ENCODE assay signal across 7 cellular contexts in genomic region chr2:230604158-230604557, GRCh38.
DNase-seq lines count a peak whose midpoint lies in the region; ATAC-seq, FAIRE-seq and TF ChIP-seq lines count a peak whose summit lies in the region.
"Not testable (repeated sequence)": the region's sequence is repeated elsewhere in the genome, so short reads cannot be mapped to it uniquely, and the experiment has no call there.

No MANE protein-coding gene starts in this region.

- not testable (repeated sequence) for H3K27me3 Mint-ChIP-seq in activated CD4-positive, alpha-beta T cell treated with anti-CD3 and anti-CD28 coated beads, Interleukin-2, amount 10 ng/mL, durations not matched to agents 7 days and 5 days; naive B cell; stimulated activated naive B cell treated with anti-CD40 and anti-IgM and Interleukin-4, amounts not matched to agents 10 μg/mL and 1 μg/mL and 100 μg/mL, for 72 hours

- peak overlapping the region; percentile 38; the same call in 1 of the 2 replicates for H3K27ac ChIP-seq in BLaER1
- H3K27ac ChIP-seq in DND-41 (ENCODE audit: low read length), result peak overlapping the region; percentile 96; the same call in 1 of the 2 replicates
- peak overlapping the region; percentile 99 for H3K27ac ChIP-seq in SU-DHL-6 (ENCODE audit: low read depth, low read length)
- peak overlapping the region; percentile 86; the same call in 1 of the 2 replicates for H3K27ac ChIP-seq in GM12878 (ENCODE audit: control insufficient read depth, insufficient read depth)

- TF ChIP-seq EP300 in GM12878 (IDR thresholded peaks at IDR 0.05; ENCODE audit: borderline replicate concordance in 1 of 2, control insufficient read depth in 1 of 2, low read depth in 2 of 2, low read length in 2 of 2), result not testable (repeated sequence)

- not testable (repeated sequence) for H2AFZ ChIP-seq in DND-41 (ENCODE audit: low read depth, low read length); SU-DHL-6 (ENCODE audit: low read depth, low read length, severe bottlenecking); GM12878 (ENCODE audit: control insufficient read depth, low read depth, low read length)

- not testable (repeated sequence) for TF ChIP-seq CTCF in DND-41 (IDR thresholded peaks at IDR 0.05; ENCODE audit: borderline replicate concordance, extremely low read depth, low read length, poor library complexity, severe bottlenecking); SU-DHL-6 (IDR thresholded peaks at IDR 0.05; ENCODE audit: insufficient read depth, low read length, poor library complexity, severe bottlenecking); GM12878 (IDR thresholded peaks at IDR 0.05 in 2 of 3, conservative IDR thresholded peaks at IDR 0.05 in 1 of 3; ENCODE audit: control insufficient read depth in 2 of 3, extremely low read depth in 1 of 3, insufficient read depth in 1 of 3, low read depth in 3 of 3, low read length in 3 of 3)

- not testable (repeated sequence) for H3K27me3 ChIP-seq in BLaER1; DND-41 (ENCODE audit: insufficient read depth, low read length, poor library complexity); SU-DHL-6 (ENCODE audit: low read length); GM12878 (replicated peaks in 1 of 2; ENCODE audit: control insufficient read depth in 2 of 2, insufficient read depth in 2 of 2, low read length in 1 of 2)

- intact Hi-C loops in GM12878 (cut with micrococcal nuclease; ENCODE audit: unreplicated experiment), result loop anchor here (5.0 kb wide), 1 partner anchor 157 kb away; no protein-coding TSS in a partner anchor

- peaks cover 56% of the 10 kb centered on the region for H3K4me1 Mint-ChIP-seq in activated CD4-positive, alpha-beta T cell treated with anti-CD3 and anti-CD28 coated beads, Interleukin-2, amount 10 ng/mL, durations not matched to agents 7 days and 5 days
- peaks cover 65 to 93% (median 80%) of the 10 kb centered on the region in 3 donors for H3K4me1 Mint-ChIP-seq in naive B cell
- H3K4me1 Mint-ChIP-seq in stimulated activated naive B cell treated with anti-CD40 and anti-IgM and Interleukin-4, amounts not matched to agents 10 μg/mL and 1 μg/mL and 100 μg/mL, for 72 hours, result peaks cover 57 to 94% of the 10 kb centered on the region in 2 donors

- not testable (repeated sequence) for H3K4me3 ChIP-seq in BLaER1; DND-41 (ENCODE audit: low read depth in 1 of 2, low read length in 2 of 2); SU-DHL-6 (ENCODE audit: insufficient read depth, low read length, poor library complexity, severe bottlenecking); GM12878

- CTCF ChIA-PET in activated CD4-positive, alpha-beta T cell treated with anti-CD3 and anti-CD28 coated beads, Interleukin-2, amount 10 ng/mL, durations not matched to agents 7 days and 5 days (lab: Charles Lee), result interaction anchor here (1.5 kb wide), 1 partner anchor 16 kb away, joined by 5 read pairs; no protein-coding TSS in a partner anchor
- CTCF ChIA-PET in GM12878 (lab: Yijun Ruan, JAX), result not testable (repeated sequence)

- POLR2A ChIA-PET in activated CD4-positive, alpha-beta T cell treated with anti-CD3 and anti-CD28 coated beads, Interleukin-2, amount 10 ng/mL, durations not matched to agents 7 days and 5 days (lab: Charles Lee), result interaction anchor here (0.6 kb wide), 1 partner anchor 117 kb away, joined by 3 read pairs; no protein-coding TSS in a partner anchor
- POLR2A ChIA-PET in GM12878 (lab: Charles Lee), result interaction anchor here (1.5 kb wide), 1 partner anchor 38 kb away, joined by 3 read pairs; no protein-coding TSS in a partner anchor

- H3K9me2 ChIP-seq in SU-DHL-6 (replicated peaks; ENCODE audit: insufficient read depth, low read length), result not testable (repeated sequence)

- H3K9me3 ChIP-seq in BLaER1, result peaks cover 15% of the 10 kb centered on the region
- not testable (repeated sequence) for H3K9me3 ChIP-seq in DND-41 (ENCODE audit: insufficient read depth, low read length, severe bottlenecking); SU-DHL-6 (ENCODE audit: insufficient read depth, low read length); GM12878 (replicated peaks; ENCODE audit: control insufficient read depth, insufficient read depth, low read length)

- not testable (repeated sequence) for H3K4me3 Mint-ChIP-seq in activated CD4-positive, alpha-beta T cell treated with anti-CD3 and anti-CD28 coated beads, Interleukin-2, amount 10 ng/mL, durations not matched to agents 7 days and 5 days; stimulated activated naive B cell treated with anti-CD40 and anti-IgM and Interleukin-4, amounts not matched to agents 10 μg/mL and 1 μg/mL and 100 μg/mL, for 72 hours
- H3K4me3 Mint-ChIP-seq in naive B cell, result peak overlapping the region in 5 of 8 donors; percentile 7 to 77 (median 33)

- not testable (repeated sequence) for H3K9ac ChIP-seq in BLaER1; DND-41 (ENCODE audit: low read depth, low read length); GM12878 (ENCODE audit: control insufficient read depth, insufficient read depth, low read length)
- peak overlapping the region; percentile 57 for H3K9ac ChIP-seq in SU-DHL-6 (ENCODE audit: low read length)

- H4K20me1 ChIP-seq in BLaER1; DND-41 (ENCODE audit: insufficient read depth, low read length); SU-DHL-6 (ENCODE audit: low read depth, low read length); GM12878 (ENCODE audit: control insufficient read depth, insufficient read depth): not testable (repeated sequence)

- not testable (repeated sequence) for H3K36me3 ChIP-seq in BLaER1; DND-41 (ENCODE audit: insufficient read depth, low read length); SU-DHL-6 (ENCODE audit: low read length); GM12878 (ENCODE audit: control insufficient read depth in 2 of 2, insufficient read depth in 2 of 2, low read length in 1 of 2)

- H3K79me2 ChIP-seq in DND-41 (ENCODE audit: insufficient read depth, low read length); GM12878 (ENCODE audit: control insufficient read depth, insufficient read depth, low read length): not testable (repeated sequence)
- peaks cover 24% of the 10 kb centered on the region for H3K79me2 ChIP-seq in SU-DHL-6 (ENCODE audit: insufficient read depth, low read length)

- not testable (repeated sequence) for BruUV-seq in GM12878 (replicated peaks; lab: Mats Ljungman, UMichigan)

- DNase-seq in DND-41; activated CD4-positive, alpha-beta T cell treated with anti-CD3 and anti-CD28 coated beads, Interleukin-2, amount 10 ng/mL, durations not matched to agents 7 days and 5 days; GM12878 (ENCODE audit: low read depth, low spot score); naive B cell; stimulated activated naive B cell treated with anti-CD40 and anti-IgM and Interleukin-4, amounts not matched to agents 10 μg/mL and 1 μg/mL and 100 μg/mL, for 72 hours: not testable (repeated sequence)

- peaks cover 67% of the 10 kb centered on the region for H3K36me3 Mint-ChIP-seq in activated CD4-positive, alpha-beta T cell treated with anti-CD3 and anti-CD28 coated beads, Interleukin-2, amount 10 ng/mL, durations not matched to agents 7 days and 5 days (ENCODE audit: low read depth)
- H3K36me3 Mint-ChIP-seq in naive B cell, result peaks cover 44 to 63% of the 10 kb centered on the region in 2 donors
- H3K36me3 Mint-ChIP-seq in stimulated activated naive B cell treated with anti-CD40 and anti-IgM and Interleukin-4, amounts not matched to agents 10 μg/mL and 1 μg/mL and 100 μg/mL, for 72 hours, result peaks cover 27 to 58% of the 10 kb centered on the region in 2 donors

- SMC1A ChIA-PET in GM12878 (lab: Charles Lee; ENCODE audit: uncharacterized antibody, unreplicated experiment), result interaction anchor here (1.3 to 6.4 kb wide), 8 partner anchors 10 to 194 kb away, joined by 4 to 82 read pairs (median 6); no protein-coding TSS in a partner anchor

- in situ Hi-C loops in GM12878 (cut with MboI), result loop anchor here (5.0 kb wide), 1 partner anchor 397 kb away; no protein-coding TSS in a partner anchor

- RAD21 ChIA-PET in GM12878 (lab: Charles Lee; ENCODE audit: unreplicated experiment), result interaction anchor here (0.9 to 4.3 kb wide), 5 partner anchors 10 to 401 kb away, joined by 3 to 44 read pairs (median 4); no protein-coding TSS in a partner anchor

- H3K27ac Mint-ChIP-seq in activated CD4-positive, alpha-beta T cell treated with anti-CD3 and anti-CD28 coated beads, Interleukin-2, amount 10 ng/mL, durations not matched to agents 7 days and 5 days, result peak overlapping the region; percentile 98
- peak overlapping the region in 3 of 6 donors; percentile 92 to 100 (median 98) for H3K27ac Mint-ChIP-seq in naive B cell
- H3K27ac Mint-ChIP-seq in stimulated activated naive B cell treated with anti-CD40 and anti-IgM and Interleukin-4, amounts not matched to agents 10 μg/mL and 1 μg/mL and 100 μg/mL, for 72 hours, result peak overlapping the region; percentile 78

- not testable (repeated sequence) for ATAC-seq in DND-41 (ENCODE audit: insufficient read depth, low read depth); GM12878; naive B cell (ENCODE audit: low read depth in 2 of 2); stimulated activated naive B cell treated with anti-CD40 and anti-IgM and Interleukin-4, amounts not matched to agents 10 μg/mL and 1 μg/mL and 100 μg/mL, for 72 hours (replicated peaks)

- not testable (repeated sequence) for H3K4me2 ChIP-seq in BLaER1; DND-41 (ENCODE audit: insufficient read depth, low read length); GM12878 (ENCODE audit: control insufficient read depth, insufficient read depth)
- H3K4me2 ChIP-seq in SU-DHL-6 (ENCODE audit: low read depth, low read length, poor library complexity, severe bottlenecking), result peak overlapping the region; percentile 98

- peaks cover 49% of the 10 kb centered on the region for H3K9me3 Mint-ChIP-seq in activated CD4-positive, alpha-beta T cell treated with anti-CD3 and anti-CD28 coated beads, Interleukin-2, amount 10 ng/mL, durations not matched to agents 7 days and 5 days
- H3K9me3 Mint-ChIP-seq in naive B cell, result peaks cover 19 to 69% (median 60%) of the 10 kb centered on the region in 7 donors
- peaks cover 28 to 30% of the 10 kb centered on the region in 2 donors for H3K9me3 Mint-ChIP-seq in stimulated activated naive B cell treated with anti-CD40 and anti-IgM and Interleukin-4, amounts not matched to agents 10 μg/mL and 1 μg/mL and 100 μg/mL, for 72 hours

- H3K4me1 ChIP-seq in BLaER1 (peaks cover 29% of the 10 kb centered on the region), DND-41 (ENCODE audit: insufficient read depth, low read length) (peaks cover 44% of the 10 kb centered on the region), GM12878 (ENCODE audit: control insufficient read depth, insufficient read depth, low read length) (peaks cover 35% of the 10 kb centered on the region)

- WGBS in GM12878 (ENCODE audit: insufficient coverage, insufficient replicate concordance, low lambda C conversion rate, missing lambda C conversion rate), result 0% methylated on average over 3 of the region's 3 CpGs

- TF ChIP-seq RAD21 in GM12878 (IDR thresholded peaks at IDR 0.05; ENCODE audit: insufficient read depth, low read depth, low read length), result not testable (repeated sequence)

- TF ChIP-seq POLR2A in GM12878 (IDR thresholded peaks at IDR 0.05; ENCODE audit: low read depth, low read length), result not testable (repeated sequence)

- not testable (repeated sequence) for FAIRE-seq in GM12878 (lab: Jason Lieb, UNC)

- H3F3A ChIP-seq in SU-DHL-6 (ENCODE audit: insufficient read depth), result peaks cover 41% of the 10 kb centered on the region

Comparison
In these comparisons a context has a peak if more than half of its experiments do, and no peak if none do; other contexts are left out.
1. H3K27ac ChIP-seq: peak in every context shown above with its lines; median percentile 99 in SU-DHL-6; 96 in DND-41; 86 in GM12878; 38 in BLaER1.